ENCODE assay signal across 2 cellular contexts in genomic region chr16:57672824-57673223, GRCh38.
A peak's percentile ranks its signal among the peaks of the same experiment; 100 is the strongest.
TF ChIP-seq lines count a peak whose summit lies in the region.

No MANE protein-coding gene starts in this region.

TF ChIP-seq in A549, 52 proteins besides CTCF, POLR2A, EP300 and RAD21:
- TF ChIP-seq REST (IDR thresholded peaks at IDR 0.05) (no peak), ELK1 (IDR thresholded peaks at IDR 0.05; ENCODE audit: low read depth, low read length) (no peak), GATA3 (IDR thresholded peaks at IDR 0.05; ENCODE audit: borderline replicate concordance) (no peak), NFE2L2 (conservative IDR thresholded peaks at IDR 0.05; ENCODE audit: low read length) (no peak), RCOR1 (IDR thresholded peaks at IDR 0.05; ENCODE audit: low read depth, low read length) (no peak), ZFP36 (IDR thresholded peaks at IDR 0.05; ENCODE audit: borderline replicate concordance, partially characterized antibody) (peak; percentile 72)

TF ChIP-seq in K562, 482 proteins besides CTCF, POLR2A, EP300 and RAD21:
- no peak for TF ChIP-seq MCM3 (IDR thresholded peaks at IDR 0.05)
- no peak for TF ChIP-seq ZNF217 (CRISPR knock-in tag; IDR thresholded peaks at IDR 0.05)
- TF ChIP-seq ZFP36 (IDR thresholded peaks at IDR 0.05; ENCODE audit: low read depth, low read length, partially characterized antibody), result peak; percentile 96
- TF ChIP-seq BCL6 (CRISPR knock-in tag; IDR thresholded peaks at IDR 0.05), result no peak
- no peak for TF ChIP-seq ZBTB12 (CRISPR knock-in tag; IDR thresholded peaks at IDR 0.05)
- no peak for TF ChIP-seq GTF2A2 (tag; IDR thresholded peaks at IDR 0.05)
- no peak for TF ChIP-seq ZNF778 (CRISPR knock-in tag; IDR thresholded peaks at IDR 0.05)
- no peak for TF ChIP-seq EWSR1 (IDR thresholded peaks at IDR 0.05; ENCODE audit: borderline replicate concordance, low read depth, partially characterized antibody)
- TF ChIP-seq ZNF274 (IDR thresholded peaks at IDR 0.05; ENCODE audit: borderline replicate concordance, low read depth, low read length), result no peak
- TF ChIP-seq RBM25 (IDR thresholded peaks at IDR 0.05; ENCODE audit: low read depth, low read length, severe bottlenecking), result peak; percentile 70
- TF ChIP-seq TEAD1 (CRISPR knock-in tag; IDR thresholded peaks at IDR 0.05), result no peak
- TF ChIP-seq XRCC4 (IDR thresholded peaks at IDR 0.05; ENCODE audit: extremely low read depth, insufficient read depth, insufficient read length), result no peak
- no peak for TF ChIP-seq ZNF445 (CRISPR knock-in tag; IDR thresholded peaks at IDR 0.05; ENCODE audit: low read depth)
- TF ChIP-seq THRB (CRISPR knock-in tag; conservative IDR thresholded peaks at IDR 0.05), result no peak
- no peak for TF ChIP-seq WHSC1 (IDR thresholded peaks at IDR 0.05; ENCODE audit: low read length)
- no peak for TF ChIP-seq ZNF282 (CRISPR knock-in tag; IDR thresholded peaks at IDR 0.05)
- TF ChIP-seq ZNF165 (CRISPR knock-in tag; IDR thresholded peaks at IDR 0.05; ENCODE audit: borderline replicate concordance), result no peak
- TF ChIP-seq ZNF785 (CRISPR knock-in tag; IDR thresholded peaks at IDR 0.05), result no peak
- TF ChIP-seq E2F4 (CRISPR knock-in tag; IDR thresholded peaks at IDR 0.05; ENCODE audit: low read depth), result no peak
- no peak for TF ChIP-seq HOMEZ (CRISPR knock-in tag; IDR thresholded peaks at IDR 0.05)
- no peak for TF ChIP-seq HNRNPH1 (optimal IDR thresholded peaks at IDR 0.05; ENCODE audit: low read depth, low read length)
- no peak for TF ChIP-seq SNRNP70 (optimal IDR thresholded peaks at IDR 0.05; ENCODE audit: low read depth, low read length)
- TF ChIP-seq GABPA (tag; conservative IDR thresholded peaks at IDR 0.05; ENCODE audit: low read depth), result no peak
- TF ChIP-seq NCOA4 (IDR thresholded peaks at IDR 0.05; ENCODE audit: partially characterized antibody), result no peak
- no peak for TF ChIP-seq ZNF121 (CRISPR knock-in tag; conservative IDR thresholded peaks at IDR 0.05)
- peak; percentile 27; the same call in 1 of the 2 replicates for TF ChIP-seq BCOR (IDR thresholded peaks at IDR 0.05)
- 0 out of 2 replicates have a peak, but pooled peaks have one; percentile 31 for TF ChIP-seq ZNF436 (CRISPR knock-in tag; IDR thresholded peaks at IDR 0.05)
- no peak for TF ChIP-seq CBX1 (IDR thresholded peaks at IDR 0.05; ENCODE audit: low read depth)
- TF ChIP-seq ZNF354B (CRISPR knock-in tag; IDR thresholded peaks at IDR 0.05), result no peak
